Comparison of ENCODE assay signal across 21 cellular contexts in the genomic region with DNA sequence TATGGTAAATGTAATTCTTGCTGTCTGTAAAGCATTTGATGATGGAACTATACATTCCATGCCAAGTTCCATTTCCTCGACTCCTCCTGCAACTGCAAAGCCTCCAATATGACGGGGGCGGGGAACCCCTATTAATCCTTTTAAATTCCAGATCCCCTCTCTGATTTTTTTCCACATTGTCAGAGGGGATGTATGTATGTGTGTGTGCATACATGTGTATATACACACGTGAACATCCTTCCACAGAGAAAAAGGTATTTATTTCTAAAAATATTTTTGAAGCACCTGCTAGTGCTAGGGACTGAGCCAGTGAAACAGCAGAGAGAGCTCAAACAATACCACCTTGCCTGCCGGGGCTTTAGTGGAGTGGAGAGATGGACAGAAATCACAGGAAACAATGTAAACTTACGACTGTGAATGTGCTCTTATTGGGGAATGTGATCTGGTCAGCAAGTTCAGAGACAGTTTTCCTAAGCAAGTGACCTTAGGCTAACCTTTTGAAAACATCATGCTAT. TPM values are rescaled to one million over a fixed set of nuclear protein-coding genes. Genes with fewer than 3 reads are reported as not detected.
"Had no signal": no experiment of that assay in that cellular context is flagged by ENCODE, and none has a peak within 500 bp of the region (broad histone marks: within the 10 kb centered on the region; RNA-seq: fewer than 3 reads in every experiment).

No MANE protein-coding gene starts in this region.

- H3K27ac ChIP-seq: heart left ventricle, parathyroid adenoma, prostate gland, spleen, tibial artery, upper lobe of right lung, vagina had no signal

- H3K9me3 ChIP-seq: heart left ventricle, prostate gland, spleen, tibial artery, upper lobe of right lung, vagina had no signal

- H3K27me3 ChIP-seq: heart left ventricle, spleen, tibial artery, upper lobe of right lung, vagina had no signal

- H3K4me3 ChIP-seq: heart left ventricle, lung, prostate gland, spleen, tibial artery, upper lobe of right lung, vagina had no signal

- DNase-seq: effector CD4-positive, alpha-beta T cell; endodermal cell; foreskin melanocyte; heart left ventricle; hippocampal formation; left colon; left ventricle myocardium superior; mesenchymal stem cell; naive B cell; spleen; stimulated activated CD4-positive, alpha-beta T cell treated with anti-CD3 and anti-CD28 coated beads, Interleukin-15, amount 100 ng/mL, for 24 hours; stimulated activated CD4-positive, alpha-beta T cell treated with anti-CD3 and anti-CD28 coated beads, Interleukin-1b, Interleukin-23, amount 100 ng/mL, for 48 hours; stimulated activated CD4-positive, alpha-beta T cell treated with anti-CD3 and anti-CD28 coated beads, Interleukin-4, amount 100 ng/mL, for 24 hours; tibial artery; upper lobe of right lung had no signal

- H3K79me2 ChIP-seq: parathyroid adenoma had no signal

- H3K4me1 ChIP-seq: parathyroid adenoma, prostate gland, spleen, upper lobe of right lung had no signal

- H3K9ac ChIP-seq: parathyroid adenoma had no signal

- H2AFZ ChIP-seq: parathyroid adenoma had no signal

- H3K36me3 ChIP-seq: heart left ventricle, prostate gland, spleen, tibial artery, upper lobe of right lung, vagina had no signal

RNA-seq across cellular contexts. Expression of a gene that starts 25.3 kb away (rescaled TPM):
- total RNA-seq: dermis microvascular lymphatic vessel endothelial cell, kidney epithelial cell had no signal
